In genomic region chr19:1901940-1902404, GRCh38 we compare ENCODE assay signal across 17 cellular contexts. TPM values are rescaled to one million over a fixed set of nuclear protein-coding genes. Genes with fewer than 3 reads are reported as not detected.
DNase-seq lines count a peak whose midpoint lies in the region; ATAC-seq and TF ChIP-seq lines count a peak whose summit lies in the region.
"Had no signal": no experiment of that assay in that cellular context is flagged by ENCODE, and none has a peak within 500 bp of the region (broad histone marks: within the 10 kb centered on the region; RNA-seq: fewer than 3 reads in every experiment).

No MANE protein-coding gene starts in this region.

- H3K4me3 Mint-ChIP-seq in activated naive CD4-positive, alpha-beta T cell treated with anti-CD3 and anti-CD28 coated beads, Interleukin-2, amount 10 ng/mL, durations not matched to agents 7 days and 5 days = no peak overlapping the region
- no peak overlapping the region for H3K4me3 Mint-ChIP-seq in activated naive CD4-positive, alpha-beta T cell treated with anti-CD3 and anti-CD28 coated beads for 36 hours
- H3K4me3 Mint-ChIP-seq in mesothelial cell of epicardium = no peak overlapping the region
- no peak overlapping the region for H3K4me3 Mint-ChIP-seq in activated T-cell treated with anti-CD3 and anti-CD28 coated beads, Interleukin-2, amount 50 U/mL, for 72 hours
- H3K4me3 Mint-ChIP-seq: brain, HFFc6 had no signal

- intact Hi-C loops in activated naive CD4-positive, alpha-beta T cell treated with anti-CD3 and anti-CD28 coated beads for 36 hours (cut with micrococcal nuclease) = no loop called here
- intact Hi-C loops in dorsolateral prefrontal cortex (cut with DNase I) = no loop called here

- H3K27me3 Mint-ChIP-seq in activated naive CD4-positive, alpha-beta T cell treated with anti-CD3 and anti-CD28 coated beads, Interleukin-2, amount 10 ng/mL, durations not matched to agents 7 days and 5 days = no peaks in the 10 kb centered on the region
- H3K27me3 Mint-ChIP-seq in activated naive CD4-positive, alpha-beta T cell treated with anti-CD3 and anti-CD28 coated beads for 36 hours (ENCODE audit: low read depth) = no peaks in the 10 kb centered on the region
- H3K27me3 Mint-ChIP-seq in mesothelial cell of epicardium (ENCODE audit: low read depth) = no peaks in the 10 kb centered on the region
- no peaks in the 10 kb centered on the region for H3K27me3 Mint-ChIP-seq in activated T-cell treated with anti-CD3 and anti-CD28 coated beads, Interleukin-2, amount 50 U/mL, for 72 hours (ENCODE audit: low read depth)

- H3K36me3 Mint-ChIP-seq in activated naive CD4-positive, alpha-beta T cell treated with anti-CD3 and anti-CD28 coated beads, Interleukin-2, amount 10 ng/mL, durations not matched to agents 7 days and 5 days = peaks cover 5% of the 10 kb centered on the region
- H3K36me3 Mint-ChIP-seq in activated naive CD4-positive, alpha-beta T cell treated with anti-CD3 and anti-CD28 coated beads for 36 hours (ENCODE audit: low read depth) = peaks cover 1% of the 10 kb centered on the region
- H3K36me3 Mint-ChIP-seq in mesothelial cell of epicardium = no peaks in the 10 kb centered on the region
- no peaks in the 10 kb centered on the region for H3K36me3 Mint-ChIP-seq in activated T-cell treated with anti-CD3 and anti-CD28 coated beads, Interleukin-2, amount 50 U/mL, for 72 hours (ENCODE audit: insufficient read depth in 2 of 2)

- peaks cover 59% of the 10 kb centered on the region for H3K4me1 Mint-ChIP-seq in activated naive CD4-positive, alpha-beta T cell treated with anti-CD3 and anti-CD28 coated beads, Interleukin-2, amount 10 ng/mL, durations not matched to agents 7 days and 5 days
- H3K4me1 Mint-ChIP-seq in activated naive CD4-positive, alpha-beta T cell treated with anti-CD3 and anti-CD28 coated beads for 36 hours (ENCODE audit: low read depth) = peaks cover 36% of the 10 kb centered on the region
- peaks cover 25% of the 10 kb centered on the region for H3K4me1 Mint-ChIP-seq in mesothelial cell of epicardium
- H3K4me1 Mint-ChIP-seq in activated T-cell treated with anti-CD3 and anti-CD28 coated beads, Interleukin-2, amount 50 U/mL, for 72 hours (ENCODE audit: low read depth) = peaks cover 43% of the 10 kb centered on the region

- CTCF ChIA-PET in activated naive CD4-positive, alpha-beta T cell treated with anti-CD3 and anti-CD28 coated beads, Interleukin-2, amount 10 ng/mL, durations not matched to agents 7 days and 5 days (lab: Charles Lee) = no interaction called here
- CTCF ChIA-PET in activated naive CD4-positive, alpha-beta T cell treated with anti-CD3 and anti-CD28 coated beads for 36 hours (lab: Charles Lee) = interaction anchor here (0.6 to 1.8 kb wide), 3 partner anchors 18 to 36 kb away, joined by 3 to 5 read pairs (median 4); no protein-coding TSS in a partner anchor

- no peak for TF ChIP-seq EP300 in upper lobe of left lung (IDR thresholded peaks at IDR 0.05)

- no peaks in the 10 kb centered on the region for H3K27me3 ChIP-seq in dorsolateral prefrontal cortex
- no peaks in the 10 kb centered on the region for H3K27me3 ChIP-seq in upper lobe of left lung
- H3K27me3 ChIP-seq: ovary had no signal

- WGBS in upper lobe of left lung, 2 donors = 72 to 75% methylated on average over 16 of the region's 16 CpGs

- peak in 1 of 4 donors; percentile 66 for TF ChIP-seq POLR2A in upper lobe of left lung (IDR thresholded peaks at IDR 0.05)

- no peak for DNase-seq in activated naive CD4-positive, alpha-beta T cell treated with anti-CD3 and anti-CD28 coated beads, Interleukin-2, amount 10 ng/mL, durations not matched to agents 7 days and 5 days
- DNase-seq in activated naive CD4-positive, alpha-beta T cell treated with anti-CD3 and anti-CD28 coated beads for 36 hours = no peak
- DNase-seq in dorsolateral prefrontal cortex (peak in 1 of 10 donors; percentile 38), mesothelial cell of epicardium (ENCODE audit: low spot score in 2 of 2, unreplicated experiment in 2 of 2) (no peak), upper lobe of left lung (peak in 1 of 2 donors; percentile 76), cerebellum (ENCODE audit: low spot score) (no peak), NCI-H1417 treated with DMSO at 0.1 percent for 48 hours (lab: John Stamatoyannopoulos, UW) (no peak)
- no peak for DNase-seq in activated T-cell treated with anti-CD3 and anti-CD28 coated beads, Interleukin-2, amount 50 U/mL, for 72 hours
- DNase-seq: activated naive CD4-positive, alpha-beta T cell; HFFc6; NCI-H1417; NCI-H510A; ovary; PC-9; WERI-Rb-1 had no signal

- H3K4me1 ChIP-seq in upper lobe of left lung = peaks cover 31 to 39% (median 35%) of the 10 kb centered on the region in 4 donors

- no peaks in the 10 kb centered on the region for H3K9me3 ChIP-seq in upper lobe of left lung
- H3K9me3 ChIP-seq: ovary had no signal

- H3K4me3 ChIP-seq in dorsolateral prefrontal cortex (no peak overlapping the region), upper lobe of left lung (no peak overlapping the region)
- H3K4me3 ChIP-seq: K562, ovary, PC-9 had no signal

- no peaks in the 10 kb centered on the region for H3K9me3 Mint-ChIP-seq in activated naive CD4-positive, alpha-beta T cell treated with anti-CD3 and anti-CD28 coated beads, Interleukin-2, amount 10 ng/mL, durations not matched to agents 7 days and 5 days
- no peaks in the 10 kb centered on the region for H3K9me3 Mint-ChIP-seq in activated naive CD4-positive, alpha-beta T cell treated with anti-CD3 and anti-CD28 coated beads for 36 hours
- no peaks in the 10 kb centered on the region for H3K9me3 Mint-ChIP-seq in mesothelial cell of epicardium
- no peaks in the 10 kb centered on the region for H3K9me3 Mint-ChIP-seq in activated T-cell treated with anti-CD3 and anti-CD28 coated beads, Interleukin-2, amount 50 U/mL, for 72 hours
- H3K9me3 Mint-ChIP-seq: HFFc6 had no signal

- TF ChIP-seq CTCF in dorsolateral prefrontal cortex (IDR thresholded peaks at IDR 0.05 in 54 of 56, conservative IDR thresholded peaks at IDR 0.05 in 2 of 56; ENCODE audit: low read depth in 1 of 56, partially characterized antibody in 56 of 56) = no peak
- TF ChIP-seq CTCF in mesothelial cell of epicardium (IDR thresholded peaks at IDR 0.05; ENCODE audit: unreplicated experiment) = no peak
- no peak for TF ChIP-seq CTCF in upper lobe of left lung (IDR thresholded peaks at IDR 0.05)

- no peaks in the 10 kb centered on the region for H3K36me3 ChIP-seq in upper lobe of left lung
- H3K36me3 ChIP-seq: ovary had no signal

- H3K27ac ChIP-seq in dorsolateral prefrontal cortex (peak overlapping the region in 37 of 59 donors; percentile 0 to 96 (median 48)), upper lobe of left lung (peak overlapping the region; percentile 72 to 83 (median 78))
- H3K27ac ChIP-seq: PC-9, WERI-Rb-1 had no signal

- peak overlapping the region; percentile 14 for H3K27ac Mint-ChIP-seq in activated naive CD4-positive, alpha-beta T cell treated with anti-CD3 and anti-CD28 coated beads, Interleukin-2, amount 10 ng/mL, durations not matched to agents 7 days and 5 days
- no peak overlapping the region for H3K27ac Mint-ChIP-seq in activated naive CD4-positive, alpha-beta T cell treated with anti-CD3 and anti-CD28 coated beads for 36 hours
- peak overlapping the region; percentile 51 for H3K27ac Mint-ChIP-seq in mesothelial cell of epicardium
- no peak overlapping the region for H3K27ac Mint-ChIP-seq in activated T-cell treated with anti-CD3 and anti-CD28 coated beads, Interleukin-2, amount 50 U/mL, for 72 hours
- H3K27ac Mint-ChIP-seq: brain, HFFc6 had no signal

- peak in 1 of 2 donors; percentile 8 for ATAC-seq in upper lobe of left lung (ENCODE audit: low FRiP score in 2 of 2)
- ATAC-seq in activated T-cell treated with anti-CD3 and anti-CD28 coated beads, Interleukin-2, amount 50 U/mL, for 72 hours (replicated peaks in 1 of 2) = no peak
- ATAC-seq: K562 had no signal

RNA-seq across cellular contexts. Expression of gene ADAT3, which starts 3.2 kb away (rescaled TPM):
- total RNA-seq in activated naive CD4-positive, alpha-beta T cell treated with anti-CD3 and anti-CD28 coated beads for 36 hours = 1 to 10 TPM; 3.0 to 3.4 TPM
- 10 to 100 TPM in 3 of 120 experiments, 1 to 10 TPM in 117; 2.5 to 11.7 (median 5.9) TPM for total RNA-seq in dorsolateral prefrontal cortex
- 14.2 to 17.2 TPM (median 15.5 TPM) in 3 replicates for total RNA-seq in mesothelial cell of epicardium
- 10 to 100 TPM in 4 of 6 donors, 1 to 10 TPM in 2; 6.1 to 25.1 (median 12.0) TPM for total RNA-seq in upper lobe of left lung
- 1 to 10 TPM; 4.2 to 4.5 TPM for total RNA-seq in activated T-cell treated with anti-CD3 and anti-CD28 coated beads, Interleukin-2, amount 50 U/mL, for 72 hours
- total RNA-seq in cerebellum = 4.0 TPM

RNA-seq across cellular contexts. Expression of gene SCAMP4, which starts 3.2 kb away (rescaled TPM):
- total RNA-seq in activated naive CD4-positive, alpha-beta T cell treated with anti-CD3 and anti-CD28 coated beads for 36 hours = 10 to 100 TPM; 12.1 to 14.5 TPM
- total RNA-seq in dorsolateral prefrontal cortex (10 to 100 TPM; 39.8 to 90.1 (median 58.7) TPM), mesothelial cell of epicardium (93.5 to 97.7 TPM (median 93.5 TPM) in 3 replicates), upper lobe of left lung (100 to 1,000 TPM in 1 of 6 donors, 10 to 100 TPM in 5; 52.0 to 117 (median 75.3) TPM), cerebellum (19.6 TPM)
- 10 to 100 TPM; 36.5 to 42.6 TPM for total RNA-seq in activated T-cell treated with anti-CD3 and anti-CD28 coated beads, Interleukin-2, amount 50 U/mL, for 72 hours

RNA-seq across cellular contexts. Expression of gene ABHD17A, which starts 16.7 kb away (rescaled TPM):
- 10 to 100 TPM; 79.3 to 79.9 TPM for total RNA-seq in activated naive CD4-positive, alpha-beta T cell treated with anti-CD3 and anti-CD28 coated beads for 36 hours
- 100 to 1,000 TPM in 118 of 120 experiments, 10 to 100 TPM in 2; 93.9 to 197 (median 126) TPM for total RNA-seq in dorsolateral prefrontal cortex
- total RNA-seq in mesothelial cell of epicardium = 59.4 to 67.2 TPM (median 62.0 TPM) in 3 replicates
- 100 to 1,000 TPM in 4 of 6 donors, 10 to 100 TPM in 2; 63.4 to 143 (median 108) TPM for total RNA-seq in upper lobe of left lung
- total RNA-seq in activated T-cell treated with anti-CD3 and anti-CD28 coated beads, Interleukin-2, amount 50 U/mL, for 72 hours = 10 to 100 TPM; 84.2 to 92.1 TPM
- 37.5 TPM for total RNA-seq in cerebellum

RNA-seq across cellular contexts. Expression of gene KLF16, which starts 38.6 kb away (rescaled TPM):
- 10 to 100 TPM; 13.5 to 15.0 TPM for total RNA-seq in activated naive CD4-positive, alpha-beta T cell treated with anti-CD3 and anti-CD28 coated beads for 36 hours
- total RNA-seq in dorsolateral prefrontal cortex (10 to 100 TPM; 18.4 to 58.7 (median 34.5) TPM), mesothelial cell of epicardium (22.0 to 24.1 TPM (median 23.5 TPM) in 3 replicates), upper lobe of left lung (10 to 100 TPM in 4 of 6 donors, 1 to 10 TPM in 2; 6.9 to 39.9 (median 16.4) TPM), cerebellum (2.0 TPM)
- 10 to 100 TPM; 26.4 to 27.5 TPM for total RNA-seq in activated T-cell treated with anti-CD3 and anti-CD28 coated beads, Interleukin-2, amount 50 U/mL, for 72 hours

RNA-seq across cellular contexts. Expression of gene CSNK1G2, which starts 39.0 kb away (rescaled TPM):
- 10 to 100 TPM; 50.6 to 51.0 TPM for total RNA-seq in activated naive CD4-positive, alpha-beta T cell treated with anti-CD3 and anti-CD28 coated beads for 36 hours
- total RNA-seq in dorsolateral prefrontal cortex = 10 to 100 TPM; 36.6 to 99.4 (median 58.0) TPM
- 79.1 to 84.0 TPM (median 81.8 TPM) in 3 replicates for total RNA-seq in mesothelial cell of epicardium
- 100 to 1,000 TPM in 1 of 6 donors, 10 to 100 TPM in 5; 49.9 to 176 (median 75.4) TPM for total RNA-seq in upper lobe of left lung
- total RNA-seq in activated T-cell treated with anti-CD3 and anti-CD28 coated beads, Interleukin-2, amount 50 U/mL, for 72 hours = 10 to 100 TPM; 63.7 to 66.5 TPM
- 40.3 TPM for total RNA-seq in cerebellum

Comparison
In these comparisons a context has a peak if more than half of its experiments do, and no peak if none do; other contexts are left out.
1. H3K27ac Mint-ChIP-seq: peak in activated naive CD4-positive, alpha-beta T cell treated with anti-CD3 and anti-CD28 coated beads, Interleukin-2, amount 10 ng/mL, durations not matched to agents 7 days and 5 days (single experiment) and mesothelial cell of epicardium (single experiment); none in activated naive CD4-positive, alpha-beta T cell treated with anti-CD3 and anti-CD28 coated beads for 36 hours (single experiment) and activated T-cell treated with anti-CD3 and anti-CD28 coated beads, Interleukin-2, amount 50 U/mL, for 72 hours (single experiment).